ENCODE assay signal across 21 cellular contexts in the genomic region with DNA sequence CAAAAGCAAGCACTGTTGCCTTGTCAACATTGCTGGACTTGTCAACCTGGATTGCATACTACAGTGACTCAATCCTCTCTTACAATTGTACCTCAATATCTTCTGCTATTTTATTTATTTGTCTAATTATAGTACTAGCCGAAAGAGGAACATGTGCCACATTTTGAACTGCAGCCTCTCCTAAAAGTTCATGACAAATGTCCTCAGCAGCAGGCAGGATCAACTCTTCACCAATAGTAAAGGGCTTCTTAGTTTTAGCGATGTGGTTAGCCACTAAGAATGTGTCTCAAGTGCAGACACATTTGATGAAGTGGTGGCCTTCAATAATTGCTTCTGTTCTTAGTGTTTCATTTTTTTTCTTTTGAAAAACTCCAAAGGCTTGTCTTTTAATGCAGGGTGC. TPM values are rescaled to one million over a fixed set of nuclear protein-coding genes. Genes with fewer than 3 reads are reported as not detected.
A peak's percentile ranks its signal among the peaks of the same experiment; 100 is the strongest.
DNase-seq lines count a peak whose midpoint lies in the region; ATAC-seq and TF ChIP-seq lines count a peak whose summit lies in the region.
"Had no signal": no experiment of that assay in that cellular context is flagged by ENCODE, and none has a peak within 500 bp of the region (broad histone marks: within the 10 kb centered on the region; RNA-seq: fewer than 3 reads in every experiment).

No MANE protein-coding gene starts in this region.

- peaks cover 3 to 16% (median 14%) of the 10 kb centered on the region in 5 experiments for H3K9me3 Mint-ChIP-seq in brain

- H3K27me3 Mint-ChIP-seq in brain, result peaks cover 3% of the 10 kb centered on the region

- intact Hi-C loops in Right ventricle myocardium superior (cut with DNase I), result no loop called here
- intact Hi-C loops in cardiac septum (cut with DNase I), result loop anchor here (10.0 kb wide), 1 partner anchor 687 kb away; no protein-coding TSS in a partner anchor
- intact Hi-C loops in left ventricle myocardium superior (cut with micrococcal nuclease), result no loop called here

- DNase-seq in Right ventricle myocardium superior (no peak), cardiac septum (ENCODE audit: low spot score) (no peak), left ventricle myocardium superior (no peak), NCI-H2081 (lab: John Stamatoyannopoulos, UW) (no peak), NCI-H187 treated with DMSO at 0.1 percent for 48 hours (lab: John Stamatoyannopoulos, UW) (no peak), erythroblast (lab: John Stamatoyannopoulos, UW) (no peak)
- DNase-seq: BE2C, Calu3, DMS79 treated with DMSO at 0.1 percent for 48 hours, GF-D8, H7, Karpas-422, NCI-H1092 treated with DMSO at 0.1 percent for 48 hours, NCI-H1436, NCI-H187, NCI-H2107, NCI-H524, NCI-H748 treated with DMSO at 0.1 percent for 48 hours, SJCRH30 had no signal

- ATAC-seq in Right ventricle myocardium superior (ENCODE audit: poor library complexity) (peak; percentile 20), left ventricle myocardium superior (peak; percentile 18)

- peaks cover 6% of the 10 kb centered on the region for H3K4me1 Mint-ChIP-seq in brain
- H3K4me1 Mint-ChIP-seq: CD14-positive monocyte had no signal

- no peak for TF ChIP-seq CTCF in brain (conservative IDR thresholded peaks at IDR 0.05)

- H3K27ac Mint-ChIP-seq in brain, result peak overlapping the region in 3 of 5 experiments; percentile 2 to 53 (median 9)
- H3K27ac Mint-ChIP-seq: CD14-positive monocyte had no signal

- no peak for TF ChIP-seq POLR2A in erythroblast (IDR thresholded peaks at IDR 0.05; ENCODE audit: low read length)

- no peak overlapping the region for H3K4me3 Mint-ChIP-seq in brain
- H3K4me3 Mint-ChIP-seq: CD14-positive monocyte had no signal

- H3K36me3 Mint-ChIP-seq in brain, result peaks cover 36% of the 10 kb centered on the region
- H3K36me3 Mint-ChIP-seq: CD14-positive monocyte had no signal

RNA-seq across cellular contexts. Expression of a gene that starts 13.2 kb away (rescaled TPM):
- total RNA-seq in Right ventricle myocardium superior (3.6 TPM), cardiac septum (6.1 TPM), left ventricle myocardium superior (3.8 TPM)
- polyA plus RNA-seq in brain (ENCODE audit: insufficient read depth, low read depth, low replicate concordance), result 8.0 TPM
